8 cellular contexts compared by ENCODE assay signal in the genomic region with DNA sequence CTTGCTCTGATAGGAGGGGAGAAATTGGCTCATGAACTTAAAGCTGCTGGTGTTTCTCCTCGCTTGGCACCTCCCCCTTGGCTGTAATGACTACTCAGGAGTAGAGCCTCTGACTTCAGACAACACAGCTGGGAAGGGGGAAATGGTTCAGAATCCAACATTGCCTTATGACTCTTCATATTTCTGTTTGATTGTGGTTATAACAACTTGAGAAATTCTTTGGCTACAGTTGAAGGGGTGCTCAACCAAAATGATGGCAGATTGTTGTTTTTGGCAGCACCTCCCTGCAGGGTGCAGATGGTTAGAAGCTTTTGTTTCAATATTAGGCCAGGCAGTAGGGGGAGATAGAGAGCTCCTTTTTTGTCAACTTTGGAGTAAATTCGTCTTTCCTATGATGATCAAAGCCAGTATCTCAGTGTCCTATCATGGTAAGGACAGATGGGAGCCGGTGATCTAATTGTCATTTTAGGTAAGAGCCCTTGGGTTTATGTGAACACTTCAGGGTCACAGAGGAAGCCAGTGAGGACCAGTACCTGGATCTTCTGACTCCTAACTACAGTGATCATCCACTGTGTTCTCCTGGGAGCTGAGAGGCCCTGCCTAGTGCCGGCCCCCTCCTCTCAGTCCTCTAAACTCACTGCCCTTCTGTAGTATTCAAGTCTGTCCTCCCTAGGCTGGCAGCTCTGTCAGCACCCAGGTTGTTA. TPM values are rescaled to one million over a fixed set of nuclear protein-coding genes. Genes with fewer than 3 reads are reported as not detected.
DNase-seq lines count a peak whose midpoint lies in the region; ATAC-seq and TF ChIP-seq lines count a peak whose summit lies in the region.

No MANE protein-coding gene starts in this region.

- CTCF ChIA-PET in SK-N-SH (lab: Yijun Ruan, JAX), result interaction anchor here (0.6 to 9.0 kb wide), 47 partner anchors 8 to 392 kb away, joined by 3 to 126 read pairs (median 5); a partner anchor contains a TSS

- H3K4me3 ChIP-seq in Karpas-422 (ENCODE audit: low read length) (no peak overlapping the region), SK-N-SH (ENCODE audit: low read depth in 2 of 2, low read length in 1 of 2) (no peak overlapping the region; a peak in 1 of 4 replicates), epithelial cell of esophagus (ENCODE audit: low read length) (no peak overlapping the region), mucosa of rectum (ENCODE audit: low read length in 2 of 2) (no peak overlapping the region), aorta (ENCODE audit: low read length in 2 of 2) (no peak overlapping the region)

- peak in 1 of 2 donors; percentile 51 for DNase-seq in activated naive CD4-positive, alpha-beta T cell treated with anti-CD3 and anti-CD28 coated beads, Interleukin-2, amount 50 U/mL, for 72 hours (ENCODE audit: low spot score in 2 of 2)
- no peak for DNase-seq in activated naive CD4-positive, alpha-beta T cell treated with Interleukin-2 at 50 U/mL for 16 hours
- peak; percentile 81 for DNase-seq in Karpas-422
- DNase-seq in SK-N-SH, result peak; percentile 52
- DNase-seq in epithelial cell of esophagus (ENCODE audit: low read depth), result peak; percentile 61
- peak in 1 of 2 donors; percentile 77 for DNase-seq in aorta

- H3K79me2 ChIP-seq in Karpas-422 (ENCODE audit: low read length), result peaks cover 56% of the 10 kb centered on the region
- H3K79me2 ChIP-seq in SK-N-SH (ENCODE audit: insufficient read depth), result no peaks in the 10 kb centered on the region; the same call in 1 of the 2 replicates

- H3K27ac Mint-ChIP-seq in activated naive CD4-positive, alpha-beta T cell treated with anti-CD3 and anti-CD28 coated beads, Interleukin-2, amount 50 U/mL, for 72 hours, result no peak overlapping the region

- no peak for TF ChIP-seq EP300 in SK-N-SH (IDR thresholded peaks at IDR 0.05; ENCODE audit: borderline replicate concordance in 1 of 2, low read depth in 1 of 2, low read length in 1 of 2)

- intact Hi-C loops in aorta (cut with DNase I), result loop anchor here (1.0 to 2.0 kb wide), 2 partner anchors 91 to 92 kb away; a partner anchor contains a TSS

- TF ChIP-seq RAD21 in SK-N-SH (IDR thresholded peaks at IDR 0.05; ENCODE audit: low read length), result peak; percentile 70

- H4K20me1 ChIP-seq in Karpas-422 (ENCODE audit: insufficient read depth, low read depth, low read length) (no peaks in the 10 kb centered on the region), SK-N-SH (ENCODE audit: insufficient read depth) (no peaks in the 10 kb centered on the region)

- H3K4me1 ChIP-seq in Karpas-422 (ENCODE audit: low read length) (peaks cover 30% of the 10 kb centered on the region), SK-N-SH (ENCODE audit: control insufficient read depth in 1 of 2, insufficient read depth in 2 of 2, low read depth in 1 of 2, low read length in 1 of 2) (peaks cover 10 to 22% of the 10 kb centered on the region in 2 experiments; a peak in 3 of 4 replicates), mucosa of rectum (ENCODE audit: control insufficient read depth in 2 of 2, insufficient read depth in 2 of 2, low read length in 2 of 2) (peaks cover 0 to 5% of the 10 kb centered on the region in 2 donors), aorta (ENCODE audit: control insufficient read depth in 1 of 2, insufficient read depth in 2 of 2, low read length in 2 of 2) (peaks cover 7% of the 10 kb centered on the region in 2 donors)

- POLR2A ChIA-PET in SK-N-SH (lab: Yijun Ruan, JAX), result interaction anchor here (0.6 to 1.3 kb wide), 3 partner anchors 32 to 552 kb away, joined by 3 to 4 read pairs (median 3); no protein-coding TSS in a partner anchor

- H3K4me2 ChIP-seq in Karpas-422 (ENCODE audit: low read depth, low read length, poor library complexity, severe bottlenecking), result no peak overlapping the region
- H3K4me2 ChIP-seq in SK-N-SH, result no peak overlapping the region

- WGBS in SK-N-SH (ENCODE audit: low lambda C conversion rate), result 45% methylated on average over 4 of the region's 4 CpGs
- 0 to 4% methylated on average over 4 of the region's 4 CpGs for WGBS in aorta, 2 donors

- no peaks in the 10 kb centered on the region for H3K27me3 ChIP-seq in Karpas-422 (ENCODE audit: low read length)
- no peaks in the 10 kb centered on the region for H3K27me3 ChIP-seq in SK-N-SH (ENCODE audit: insufficient read depth)
- no peaks in the 10 kb centered on the region for H3K27me3 ChIP-seq in mucosa of rectum (ENCODE audit: control insufficient read depth in 2 of 2, insufficient read depth in 2 of 2, low read length in 2 of 2)
- no peaks in the 10 kb centered on the region for H3K27me3 ChIP-seq in aorta (ENCODE audit: control insufficient read depth in 1 of 2, insufficient read depth in 2 of 2, low read length in 1 of 2)

- peak; percentile 40 to 80 for ATAC-seq in activated naive CD4-positive, alpha-beta T cell treated with anti-CD3 and anti-CD28 coated beads, Interleukin-2, amount 50 U/mL, for 72 hours
- peak; percentile 90 for ATAC-seq in aorta (ENCODE audit: low FRiP score)
- ATAC-seq in GM18861 (IDR thresholded peaks at IDR 0.05; ENCODE audit: unreplicated experiment), result no peak

- H3K9me3 ChIP-seq in Karpas-422 (ENCODE audit: low read length) (peaks cover 8% of the 10 kb centered on the region), SK-N-SH (no peaks in the 10 kb centered on the region), mucosa of rectum (ENCODE audit: control insufficient read depth in 2 of 2, low read length in 2 of 2) (no peaks in the 10 kb centered on the region), aorta (ENCODE audit: control insufficient read depth, low read length) (no peaks in the 10 kb centered on the region)

- peaks cover 13% of the 10 kb centered on the region for H3F3A ChIP-seq in SK-N-SH (replicated peaks; ENCODE audit: insufficient read depth)

- H3K27ac ChIP-seq in Karpas-422 (ENCODE audit: low read length) (peak overlapping the region; percentile 76; the same call in 1 of the 2 replicates), SK-N-SH (ENCODE audit: low read depth in 2 of 2, low read length in 1 of 2) (peak overlapping the region; percentile 36 to 78), mucosa of rectum (ENCODE audit: low read depth in 2 of 2, low read length in 2 of 2) (peak overlapping the region; percentile 3 to 5), aorta (ENCODE audit: low read depth in 1 of 2, low read length in 2 of 2) (peak overlapping the region; percentile 51 to 85)

- no peaks in the 10 kb centered on the region for H3K9me2 ChIP-seq in Karpas-422 (replicated peaks; ENCODE audit: insufficient read depth, low read length)
- no peaks in the 10 kb centered on the region for H3K9me2 ChIP-seq in SK-N-SH

- no peak overlapping the region for H2AFZ ChIP-seq in Karpas-422 (ENCODE audit: low read length)
- H2AFZ ChIP-seq in SK-N-SH (ENCODE audit: low read depth), result no peak overlapping the region

- H3K36me3 ChIP-seq in Karpas-422 (ENCODE audit: insufficient read depth, low read length) (peaks cover 84% of the 10 kb centered on the region), SK-N-SH (replicated peaks in 1 of 2; ENCODE audit: control insufficient read depth in 1 of 2, insufficient read depth in 2 of 2, low read length in 1 of 2) (peaks cover 50 to 62% of the 10 kb centered on the region in 2 experiments), mucosa of rectum (ENCODE audit: control insufficient read depth in 2 of 2, insufficient read depth in 2 of 2, low read length in 2 of 2) (peaks cover 29 to 36% of the 10 kb centered on the region in 2 donors), aorta (ENCODE audit: control insufficient read depth in 1 of 2, insufficient read depth in 2 of 2, low read length in 1 of 2) (peaks cover 3 to 5% of the 10 kb centered on the region in 2 donors)

- no peaks in the 10 kb centered on the region for H3K9me3 Mint-ChIP-seq in activated naive CD4-positive, alpha-beta T cell treated with anti-CD3 and anti-CD28 coated beads, Interleukin-2, amount 50 U/mL, for 72 hours

- TF ChIP-seq CTCF in SK-N-SH (IDR thresholded peaks at IDR 0.05) (peak; percentile 81), epithelial cell of esophagus (IDR thresholded peaks at IDR 0.05; ENCODE audit: insufficient read depth, low read depth, low read length, missing control alignments) (peak; percentile 78)

- H3K9ac ChIP-seq in Karpas-422 (ENCODE audit: low read length) (no peak overlapping the region), SK-N-SH (no peak overlapping the region), mucosa of rectum (ENCODE audit: low read depth in 1 of 2, low read length in 2 of 2) (no peak overlapping the region)

- H3K36me3 Mint-ChIP-seq in activated naive CD4-positive, alpha-beta T cell treated with anti-CD3 and anti-CD28 coated beads, Interleukin-2, amount 50 U/mL, for 72 hours, result peaks cover 27 to 46% of the 10 kb centered on the region in 2 donors

TF ChIP-seq in SK-N-SH, 30 proteins besides CTCF, POLR2A, EP300 and RAD21 (continues in another document):
- TF ChIP-seq, protein P1, sequence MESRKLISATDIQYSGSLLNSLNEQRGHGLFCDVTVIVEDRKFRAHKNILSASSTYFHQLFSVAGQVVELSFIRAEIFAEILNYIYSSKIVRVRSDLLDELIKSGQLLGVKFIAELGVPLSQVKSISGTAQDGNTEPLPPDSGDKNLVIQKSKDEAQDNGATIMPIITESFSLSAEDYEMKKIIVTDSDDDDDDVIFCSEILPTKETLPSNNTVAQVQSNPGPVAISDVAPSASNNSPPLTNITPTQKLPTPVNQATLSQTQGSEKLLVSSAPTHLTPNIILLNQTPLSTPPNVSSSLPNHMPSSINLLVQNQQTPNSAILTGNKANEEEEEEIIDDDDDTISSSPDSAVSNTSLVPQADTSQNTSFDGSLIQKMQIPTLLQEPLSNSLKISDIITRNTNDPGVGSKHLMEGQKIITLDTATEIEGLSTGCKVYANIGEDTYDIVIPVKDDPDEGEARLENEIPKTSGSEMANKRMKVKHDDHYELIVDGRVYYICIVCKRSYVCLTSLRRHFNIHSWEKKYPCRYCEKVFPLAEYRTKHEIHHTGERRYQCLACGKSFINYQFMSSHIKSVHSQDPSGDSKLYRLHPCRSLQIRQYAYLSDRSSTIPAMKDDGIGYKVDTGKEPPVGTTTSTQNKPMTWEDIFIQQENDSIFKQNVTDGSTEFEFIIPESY (IDR thresholded peaks at IDR 0.05; ENCODE audit: borderline replicate concordance, low read depth), result no peak

RNA-seq across cellular contexts. Expression of a gene that starts 39.9 kb away (rescaled TPM):
- total RNA-seq in activated naive CD4-positive, alpha-beta T cell treated with anti-CD3 and anti-CD28 coated beads, Interleukin-2, amount 50 U/mL, for 72 hours, result 10 to 100 TPM; 40.2 to 44.0 TPM
- 20.3 and 68.2 TPM in 2 replicates for total RNA-seq in Karpas-422 (2014; rRNA removed; shearing (Covaris generic); ENCODE audit: low replicate concordance)
- polyA plus RNA-seq in SK-N-SH (2012; rRNA removed), result 11.8 and 13.3 TPM in 2 replicates
- 12.9 and 14.0 TPM in 2 replicates for polyA plus RNA-seq in SK-N-SH (2012; cell fraction: cytosol; rRNA removed)
- polyA plus RNA-seq in SK-N-SH (2012; cell fraction: nucleus; rRNA removed), result 17.2 and 23.2 TPM in 2 replicates
- total RNA-seq in aorta, result 10 to 100 TPM; 33.9 to 43.5 TPM
- polyA plus RNA-seq in aorta, result 1 to 10 TPM; 6.9 to 9.8 TPM

RNA-seq across cellular contexts. Expression of a gene that starts 40.2 kb away (rescaled TPM):
- 10 to 100 TPM; 36.1 to 40.2 TPM for total RNA-seq in activated naive CD4-positive, alpha-beta T cell treated with anti-CD3 and anti-CD28 coated beads, Interleukin-2, amount 50 U/mL, for 72 hours
- total RNA-seq in Karpas-422 (2014; rRNA removed; shearing (Covaris generic); ENCODE audit: low replicate concordance), result 22.7 and 38.3 TPM in 2 replicates
- polyA plus RNA-seq in SK-N-SH (2012; rRNA removed), result 14.7 and 15.6 TPM in 2 replicates
- polyA plus RNA-seq in SK-N-SH (2012; cell fraction: cytosol; rRNA removed), result 10.3 and 12.2 TPM in 2 replicates
- 14.8 and 19.5 TPM in 2 replicates for polyA plus RNA-seq in SK-N-SH (2012; cell fraction: nucleus; rRNA removed)
- 10 to 100 TPM; 11.8 to 15.1 TPM for total RNA-seq in aorta
- 1 to 10 TPM; 2.3 to 4.5 TPM for polyA plus RNA-seq in aorta

Comparison
In these comparisons a context has a peak if more than half of its experiments do, and no peak if none do; other contexts are left out.
1. H3K27ac ChIP-seq: peak in every context shown above with its lines; median percentile 76 in Karpas-422; 68 in aorta; 57 in SK-N-SH; 4 in mucosa of rectum.